Comparison of ENCODE assay signal across 18 cellular contexts in the genomic region with DNA sequence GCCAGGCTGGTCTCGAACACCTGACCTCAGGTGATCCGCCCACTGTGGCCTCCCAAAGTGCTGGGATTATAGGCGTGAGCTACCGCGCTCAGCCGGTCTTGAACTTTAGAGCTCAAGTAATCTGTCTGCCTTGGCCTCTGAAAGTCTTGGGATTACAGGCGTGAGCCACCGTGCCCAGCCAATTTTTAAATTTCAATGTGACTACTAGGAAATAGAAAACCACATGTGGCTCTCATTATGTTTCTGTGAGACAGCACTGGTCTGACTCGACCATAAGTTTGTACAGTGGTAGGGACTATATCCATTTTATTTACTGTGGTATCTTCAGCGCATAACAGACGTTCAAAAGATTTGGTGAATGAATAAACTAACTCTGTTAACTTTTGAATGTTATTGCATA. TPM values are rescaled to one million over a fixed set of nuclear protein-coding genes. Genes with fewer than 3 reads are reported as not detected.
DNase-seq lines count a peak whose midpoint lies in the region; ATAC-seq and TF ChIP-seq lines count a peak whose summit lies in the region.
"Had no signal": no experiment of that assay in that cellular context is flagged by ENCODE, and none has a peak within 500 bp of the region (broad histone marks: within the 10 kb centered on the region; RNA-seq: fewer than 3 reads in every experiment).

No MANE protein-coding gene starts in this region.

- H3K4me1 Mint-ChIP-seq in effector memory CD8-positive, alpha-beta T cell (ENCODE audit: low read depth in 2 of 2): peaks cover 16 to 44% of the 10 kb centered on the region in 2 donors

- ATAC-seq in activated naive CD4-positive, alpha-beta T cell treated with anti-CD3 and anti-CD28 coated beads, Interleukin-2, amount 50 U/mL, for 72 hours: peak; percentile 39 to 67
- ATAC-seq in effector memory CD8-positive, alpha-beta T cell (replicated peaks): no peak
- no peak for ATAC-seq in HG03045 (IDR thresholded peaks at IDR 0.05; ENCODE audit: unreplicated experiment)
- no peak for ATAC-seq in HG03108 (IDR thresholded peaks at IDR 0.05; ENCODE audit: unreplicated experiment)
- ATAC-seq: lower lobe of right lung had no signal

- H3K4me3 ChIP-seq in vagina: no peak overlapping the region
- H3K4me3 ChIP-seq: lower lobe of right lung had no signal

- intact Hi-C loops in vagina (cut with DNase I): no loop called here

- peaks cover 38% of the 10 kb centered on the region for H3K4me1 ChIP-seq in vagina

- no peak overlapping the region for H3K27ac Mint-ChIP-seq in activated naive CD4-positive, alpha-beta T cell treated with anti-CD3 and anti-CD28 coated beads, Interleukin-2, amount 50 U/mL, for 72 hours
- no peak overlapping the region for H3K27ac Mint-ChIP-seq in effector memory CD8-positive, alpha-beta T cell
- H3K27ac Mint-ChIP-seq: B cell had no signal

- no peak for TF ChIP-seq POLR2A in vagina (IDR thresholded peaks at IDR 0.05)

- no peak for DNase-seq in activated naive CD4-positive, alpha-beta T cell treated with anti-CD3 and anti-CD28 coated beads, Interleukin-2, amount 50 U/mL, for 72 hours (ENCODE audit: low spot score in 2 of 2)
- DNase-seq in activated naive CD4-positive, alpha-beta T cell (lab: John Stamatoyannopoulos, UW): no peak
- DNase-seq in MV-4-11 (lab: John Stamatoyannopoulos, UW): peak; percentile 15
- no peak for DNase-seq in effector memory CD8-positive, alpha-beta T cell
- no peak for DNase-seq in vagina (ENCODE audit: extremely low spot score in 2 of 2)
- DNase-seq in hypothalamus (lab: John Stamatoyannopoulos, UW): no peak
- DNase-seq: DND-41; H7; lower lobe of right lung; NCI-H1436; NCI-H526 treated with DMSO at 0.1 percent for 48 hours; nucleus accumbens; SHP77 treated with DMSO at 0.1 percent for 48 hours; stimulated activated CD4-positive, alpha-beta T cell treated with anti-CD3 and anti-CD28 coated beads, Interleukin-15, amount 100 ng/mL, for 24 hours had no signal

- H3K36me3 Mint-ChIP-seq in activated naive CD4-positive, alpha-beta T cell treated with anti-CD3 and anti-CD28 coated beads, Interleukin-2, amount 50 U/mL, for 72 hours: peaks cover 0 to 6% of the 10 kb centered on the region in 2 donors
- peaks cover 7% of the 10 kb centered on the region for H3K36me3 Mint-ChIP-seq in effector memory CD8-positive, alpha-beta T cell (ENCODE audit: insufficient read depth)

- peak overlapping the region; percentile 40 for H3K27ac ChIP-seq in vagina
- H3K27ac ChIP-seq: lower lobe of right lung, VCaP had no signal

- H3K9me3 ChIP-seq in vagina: no peaks in the 10 kb centered on the region
- H3K9me3 ChIP-seq: lower lobe of right lung had no signal

- H3K27me3 ChIP-seq in vagina: no peaks in the 10 kb centered on the region

- peak overlapping the region; percentile 10 to 18 for H3K4me3 Mint-ChIP-seq in effector memory CD8-positive, alpha-beta T cell

- H3K9me3 Mint-ChIP-seq in activated naive CD4-positive, alpha-beta T cell treated with anti-CD3 and anti-CD28 coated beads, Interleukin-2, amount 50 U/mL, for 72 hours: no peaks in the 10 kb centered on the region
- no peaks in the 10 kb centered on the region for H3K9me3 Mint-ChIP-seq in effector memory CD8-positive, alpha-beta T cell

- H3K27me3 Mint-ChIP-seq in effector memory CD8-positive, alpha-beta T cell: no peaks in the 10 kb centered on the region
- H3K27me3 Mint-ChIP-seq: B cell had no signal

- no peaks in the 10 kb centered on the region for H3K36me3 ChIP-seq in vagina
- H3K36me3 ChIP-seq: lower lobe of right lung had no signal

- TF ChIP-seq CTCF in vagina (IDR thresholded peaks at IDR 0.05): no peak

RNA-seq across cellular contexts. Expression of gene ZFAND6, which starts 9.1 kb away (rescaled TPM):
- 10 to 100 TPM; 35.8 to 42.4 TPM for total RNA-seq in activated naive CD4-positive, alpha-beta T cell treated with anti-CD3 and anti-CD28 coated beads, Interleukin-2, amount 50 U/mL, for 72 hours
- total RNA-seq in vagina: 87.4 TPM

Comparison
In these comparisons a context has a peak if more than half of its experiments do, and no peak if none do; other contexts are left out.
1. ATAC-seq: peak in activated naive CD4-positive, alpha-beta T cell treated with anti-CD3 and anti-CD28 coated beads, Interleukin-2, amount 50 U/mL, for 72 hours (2 of 2); none in effector memory CD8-positive, alpha-beta T cell (single experiment), HG03045 (single experiment) and HG03108 (single experiment).